In the genomic region with DNA sequence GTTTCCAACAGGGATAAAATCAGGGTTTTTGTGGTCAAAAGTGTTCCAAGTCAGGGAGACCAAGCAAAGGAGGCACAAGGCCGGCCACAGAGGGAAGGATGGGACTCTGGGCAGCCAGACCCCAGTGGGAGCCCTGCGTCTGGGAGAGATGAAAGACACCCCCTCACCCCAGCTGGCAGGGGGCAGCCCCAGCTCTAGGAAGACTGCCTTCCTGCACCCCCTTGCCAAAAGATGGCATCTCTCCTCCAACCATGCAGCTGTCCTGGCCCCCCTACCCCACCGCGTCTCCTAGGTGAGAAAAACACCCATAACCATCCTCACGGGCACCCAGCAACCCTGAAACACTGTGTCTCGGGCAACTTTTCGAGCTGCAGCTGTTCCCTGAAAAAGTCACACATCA, we compare ENCODE assay signal across 12 cellular contexts. TPM values are rescaled to one million over a fixed set of nuclear protein-coding genes. Genes with fewer than 3 reads are reported as not detected.
DNase-seq lines count a peak whose midpoint lies in the region; FAIRE-seq and TF ChIP-seq lines count a peak whose summit lies in the region.
"Had no signal": no experiment of that assay in that cellular context is flagged by ENCODE, and none has a peak within 500 bp of the region (broad histone marks: within the 10 kb centered on the region; RNA-seq: fewer than 3 reads in every experiment).

No MANE protein-coding gene starts in this region.

- H3K4me1 ChIP-seq in NT2/D1 (ENCODE audit: insufficient read depth, insufficient read length): peaks cover 31% of the 10 kb centered on the region
- peaks cover 70% of the 10 kb centered on the region for H3K4me1 ChIP-seq in muscle layer of colon (ENCODE audit: insufficient read depth, low read length)

- FAIRE-seq in GM12891 (lab: Jason Lieb, UNC): no peak
- FAIRE-seq: D721Med had no signal

- no peaks in the 10 kb centered on the region for H3K27me3 ChIP-seq in NT2/D1 (ENCODE audit: insufficient read depth, insufficient read length)
- H3K27me3 ChIP-seq in muscle layer of colon (ENCODE audit: control insufficient read depth in 1 of 2, insufficient read depth in 2 of 2, low read length in 2 of 2): no peaks in the 10 kb centered on the region

- no peak for DNase-seq in NT2/D1 (ENCODE audit: low read depth, low spot score)
- no peak for DNase-seq in caudate nucleus (lab: John Stamatoyannopoulos, UW)
- no peak for DNase-seq in HEK293T (ENCODE audit: extremely low spot score)
- no peak for DNase-seq in activated CD4-positive, alpha-beta T cell treated with anti-CD3 and anti-CD28 coated beads for 1 hour
- DNase-seq in mesenteric fat pad (ENCODE audit: low spot score): no peak
- no peak for DNase-seq in GM12891 (ENCODE audit: insufficient read length, low spot score)
- DNase-seq: activated naive CD8-positive, alpha-beta T cell treated with anti-CD3 and anti-CD28 coated beads, Interleukin-2, amount 10 ng/mL, durations not matched to agents 7 days and 5 days; NCI-H524; T-helper 2 cell had no signal

- H3K36me3 ChIP-seq in NT2/D1 (ENCODE audit: insufficient read depth, insufficient read length, low read length) (peaks cover 8% of the 10 kb centered on the region), muscle layer of colon (ENCODE audit: insufficient read depth, low read length) (no peaks in the 10 kb centered on the region)

- H3K27ac ChIP-seq in caudate nucleus (ENCODE audit: low read depth, low read length): peak overlapping the region; percentile 49
- H3K27ac ChIP-seq in muscle layer of colon (ENCODE audit: low read depth, low read length): peak overlapping the region; percentile 59
- H3K27ac ChIP-seq in temporal lobe (ENCODE audit: low read depth, low read length): peak overlapping the region; percentile 89

- H3K4me3 ChIP-seq in NT2/D1 (ENCODE audit: insufficient read length, low read depth): no peak overlapping the region
- H3K4me3 ChIP-seq in muscle layer of colon (ENCODE audit: low read depth in 1 of 2, low read length in 2 of 2): peak overlapping the region in 1 of 2 donors; percentile 7

- CTCF ChIA-PET in HEK293T (lab: Yijun Ruan, JAX): interaction anchor here (1.2 to 1.5 kb wide), 2 partner anchors 43 to 82 kb away, joined by 3 to 4 read pairs; no protein-coding TSS in a partner anchor

- H3K9me3 ChIP-seq in NT2/D1 (ENCODE audit: insufficient read depth, low read length): no peaks in the 10 kb centered on the region
- H3K9me3 ChIP-seq in muscle layer of colon (ENCODE audit: low read length): no peaks in the 10 kb centered on the region

- no peak for TF ChIP-seq POLR2A in GM12891 (IDR thresholded peaks at IDR 0.05; ENCODE audit: low read depth, low read length)

- peak overlapping the region; percentile 2 for H3K9ac ChIP-seq in NT2/D1 (ENCODE audit: insufficient read length, low read depth)
- no peak overlapping the region for H3K9ac ChIP-seq in muscle layer of colon (ENCODE audit: low read length)

- POLR2A ChIA-PET in HEK293T (lab: Yijun Ruan, JAX): interaction anchor here (0.8 to 1.1 kb wide), 3 partner anchors 11 to 103 kb away, joined by 3 read pairs; partner anchors contain the start of genes SRSF1 and VEZF1

TF ChIP-seq in HEK293T, 16 proteins besides CTCF, POLR2A, EP300 and RAD21:
- TF ChIP-seq FOXM1 (IDR thresholded peaks at IDR 0.05; ENCODE audit: borderline replicate concordance) (no peak), FOXK2 (IDR thresholded peaks at IDR 0.05) (no peak), ELF4 (IDR thresholded peaks at IDR 0.05) (no peak), HDGF (IDR thresholded peaks at IDR 0.05; ENCODE audit: borderline replicate concordance) (no peak), BHLHE40 (IDR thresholded peaks at IDR 0.05; ENCODE audit: borderline replicate concordance) (no peak), NFRKB (IDR thresholded peaks at IDR 0.05) (no peak), LEF1 (IDR thresholded peaks at IDR 0.05; ENCODE audit: borderline replicate concordance) (no peak), SUZ12 (IDR thresholded peaks at IDR 0.05) (no peak), TARDBP (IDR thresholded peaks at IDR 0.05) (no peak), ZNF384 (IDR thresholded peaks at IDR 0.05) (no peak), L3MBTL2 (conservative IDR thresholded peaks at IDR 0.05) (no peak), ARNT (IDR thresholded peaks at IDR 0.05) (no peak)
- TF ChIP-seq, protein P1, sequence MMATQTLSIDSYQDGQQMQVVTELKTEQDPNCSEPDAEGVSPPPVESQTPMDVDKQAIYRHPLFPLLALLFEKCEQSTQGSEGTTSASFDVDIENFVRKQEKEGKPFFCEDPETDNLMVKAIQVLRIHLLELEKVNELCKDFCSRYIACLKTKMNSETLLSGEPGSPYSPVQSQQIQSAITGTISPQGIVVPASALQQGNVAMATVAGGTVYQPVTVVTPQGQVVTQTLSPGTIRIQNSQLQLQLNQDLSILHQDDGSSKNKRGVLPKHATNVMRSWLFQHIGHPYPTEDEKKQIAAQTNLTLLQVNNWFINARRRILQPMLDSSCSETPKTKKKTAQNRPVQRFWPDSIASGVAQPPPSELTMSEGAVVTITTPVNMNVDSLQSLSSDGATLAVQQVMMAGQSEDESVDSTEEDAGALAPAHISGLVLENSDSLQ (IDR thresholded peaks at IDR 0.05): no peak

TF ChIP-seq in GM12891, 5 proteins besides CTCF, POLR2A, EP300 and RAD21:
- TF ChIP-seq POLR2AphosphoS5 (IDR thresholded peaks at IDR 0.05; ENCODE audit: low read depth, low read length): no peak
- no peak for TF ChIP-seq PAX5 (IDR thresholded peaks at IDR 0.05; ENCODE audit: insufficient read depth, low read length, severe bottlenecking)
- TF ChIP-seq TAF1 (IDR thresholded peaks at IDR 0.05; ENCODE audit: low read depth, low read length): no peak
- TF ChIP-seq SPI1 (IDR thresholded peaks at IDR 0.05; ENCODE audit: low read depth, low read length): no peak
- TF ChIP-seq POU2F2 (IDR thresholded peaks at IDR 0.05; ENCODE audit: low read depth, low read length): no peak
TF ChIP-seq in GM12891: peak in this region for 0.

RNA-seq across cellular contexts. Expression of gene CUEDC1, which starts 51.3 kb away (rescaled TPM):
- 9.1 TPM for total RNA-seq in temporal lobe
- 34.1 TPM for total RNA-seq in mesenteric fat pad
- 0.78 TPM for polyA plus RNA-seq in GM12891 (2012; ENCODE audit: low read depth, missing spikeins)

RNA-seq across cellular contexts. Expression of gene MRPS23, which starts 54.1 kb away (rescaled TPM):
- total RNA-seq in temporal lobe (17.7 TPM), mesenteric fat pad (31.9 TPM)
- polyA plus RNA-seq in GM12891 (2012; ENCODE audit: low read depth, missing spikeins): 68.2 TPM
